In genomic region chr10:60316029-60316428, GRCh38 we compare ENCODE assay signal across 20 cellular contexts.
"Had no signal": no experiment of that assay in that cellular context is flagged by ENCODE, and none has a peak within 500 bp of the region (broad histone marks: within the 10 kb centered on the region; RNA-seq: fewer than 3 reads in every experiment).

No MANE protein-coding gene starts in this region.

- H3K27ac Mint-ChIP-seq: natural killer cell treated with Interleukin-12 subunit alpha and Interleukin-12 subunit beta and Interleukin-15 and Interleukin-18, amount 100 ng/mL, for 72 hours; neural progenitor cell; progenitor cell of endocrine pancreas; type B pancreatic cell had no signal

- H3K9ac ChIP-seq: neural progenitor cell had no signal

- H3K9me3 ChIP-seq: esophagus muscularis mucosa, gastroesophageal sphincter, pancreas, thyroid gland, uterus had no signal

- ATAC-seq: gastroesophageal sphincter; left lobe of liver; natural killer cell treated with Interleukin-12 subunit alpha and Interleukin-12 subunit beta and Interleukin-15 and Interleukin-18, amount 100 ng/mL, for 72 hours; pancreas; right cardiac atrium had no signal

- FAIRE-seq: pancreas, small intestine had no signal

- H3K9me3 Mint-ChIP-seq: natural killer cell treated with Interleukin-12 subunit alpha and Interleukin-12 subunit beta and Interleukin-15 and Interleukin-18, amount 100 ng/mL, for 72 hours; neural progenitor cell; type B pancreatic cell had no signal

- DNase-seq: effector CD4-positive, alpha-beta T cell; glutamatergic neuron; islet precursor cell; midbrain; nucleus accumbens; pancreas; right cardiac atrium; small intestine; stimulated activated CD4-positive, alpha-beta T cell treated with anti-CD3 and anti-CD28 coated beads, Interleukin-12 subunit alpha, Interleukin-12 subunit beta, amount 100 ng/mL, for 4 hours; stimulated activated naive CD4-positive, alpha-beta T cell treated with Interleukin-2 at 50 U/mL for 16 hours; thyroid gland; uterus had no signal

- H3K4me3 ChIP-seq: coronary artery, esophagus muscularis mucosa, gastroesophageal sphincter, neural progenitor cell, pancreas, thyroid gland, uterus had no signal

- H3K36me3 Mint-ChIP-seq: natural killer cell treated with Interleukin-12 subunit alpha and Interleukin-12 subunit beta and Interleukin-15 and Interleukin-18, amount 100 ng/mL, for 72 hours; neural progenitor cell; type B pancreatic cell had no signal

- H3K27me3 Mint-ChIP-seq: natural killer cell treated with Interleukin-12 subunit alpha and Interleukin-12 subunit beta and Interleukin-15 and Interleukin-18, amount 100 ng/mL, for 72 hours; progenitor cell of endocrine pancreas; type B pancreatic cell had no signal

- H3K36me3 ChIP-seq: esophagus muscularis mucosa, gastroesophageal sphincter, neural progenitor cell, pancreas, thyroid gland, uterus had no signal

- H3K27ac ChIP-seq: coronary artery, esophagus muscularis mucosa, gastroesophageal sphincter, neural progenitor cell, pancreas, thyroid gland, uterus had no signal

- H3K4me1 ChIP-seq: esophagus muscularis mucosa, gastroesophageal sphincter, uterus had no signal

- H2AFZ ChIP-seq: neural progenitor cell had no signal

- H3K27me3 ChIP-seq: esophagus muscularis mucosa, gastroesophageal sphincter, neural progenitor cell, pancreas, thyroid gland, uterus had no signal

- H3K4me2 ChIP-seq: neural progenitor cell had no signal

- H3K4me3 Mint-ChIP-seq: natural killer cell treated with Interleukin-12 subunit alpha and Interleukin-12 subunit beta and Interleukin-15 and Interleukin-18, amount 100 ng/mL, for 72 hours; neural progenitor cell; type B pancreatic cell had no signal
